15 cellular contexts compared by ENCODE assay signal in genomic region chr5:52776116-52776515, GRCh38. TPM values are rescaled to one million over a fixed set of nuclear protein-coding genes. Genes with fewer than 3 reads are reported as not detected.
DNase-seq lines count a peak whose midpoint lies in the region; ATAC-seq and TF ChIP-seq lines count a peak whose summit lies in the region.
"Had no signal": no experiment of that assay in that cellular context is flagged by ENCODE, and none has a peak within 500 bp of the region (broad histone marks: within the 10 kb centered on the region; RNA-seq: fewer than 3 reads in every experiment).

No MANE protein-coding gene starts in this region.

- H3K27me3 Mint-ChIP-seq in activated T-cell treated with anti-CD3 and anti-CD28 coated beads, Interleukin-2, amount 50 U/mL, for 4 hours (ENCODE audit: low read depth), result no peaks in the 10 kb centered on the region

- peak overlapping the region; percentile 17 for H3K4me3 Mint-ChIP-seq in activated T-cell treated with anti-CD3 and anti-CD28 coated beads, Interleukin-2, amount 50 U/mL, for 4 hours
- H3K4me3 Mint-ChIP-seq: B cell had no signal

- H3K27me3 ChIP-seq in vagina, result no peaks in the 10 kb centered on the region
- H3K27me3 ChIP-seq: SJSA1 had no signal

- H3K4me1 ChIP-seq in mucosa of descending colon (ENCODE audit: low read depth) (no peaks in the 10 kb centered on the region), vagina (no peaks in the 10 kb centered on the region)
- H3K4me1 ChIP-seq: SJSA1 had no signal

- H3K9me3 ChIP-seq in mucosa of descending colon, result no peaks in the 10 kb centered on the region
- H3K9me3 ChIP-seq in vagina, result no peaks in the 10 kb centered on the region
- H3K9me3 ChIP-seq: SJSA1 had no signal

- peak; percentile 13 for DNase-seq in stimulated activated CD4-positive, alpha-beta T cell treated with anti-CD3 and anti-CD28 coated beads, Interleukin-15, amount 100 ng/mL, for 24 hours
- no peak for DNase-seq in stimulated activated CD4-positive, alpha-beta T cell treated with anti-CD3 and anti-CD28 coated beads, Interleukin-4, amount 100 ng/mL, for 1 hour
- peak; percentile 20 for DNase-seq in activated T-cell treated with anti-CD3 and anti-CD28 coated beads, Interleukin-2, amount 50 U/mL, for 4 hours
- DNase-seq in mucosa of descending colon (no peak), vagina (ENCODE audit: extremely low spot score in 2 of 2) (no peak), GM19240 (ENCODE audit: insufficient read length, low spot score) (no peak)
- no peak for DNase-seq in stimulated activated naive CD4-positive, alpha-beta T cell treated with Interleukin-2 at 50 U/mL for 16 hours (lab: John Stamatoyannopoulos, UW)
- DNase-seq: DMS79, GOT3, mammary epithelial cell, NCI-H1048, NCI-H226 had no signal

- H3K4me3 ChIP-seq in mucosa of descending colon (no peak overlapping the region), vagina (no peak overlapping the region)
- H3K4me3 ChIP-seq: SJSA1 had no signal

- ATAC-seq in activated T-cell treated with anti-CD3 and anti-CD28 coated beads, Interleukin-2, amount 50 U/mL, for 4 hours, result peak; percentile 52 to 65
- ATAC-seq in mucosa of descending colon (peak; percentile 66), SK-N-SH treated with all-trans-retinoic acid at 6 μM for 48 hours (no peak)

- no peaks in the 10 kb centered on the region for H3K36me3 ChIP-seq in mucosa of descending colon (ENCODE audit: low read depth)
- H3K36me3 ChIP-seq in vagina, result no peaks in the 10 kb centered on the region
- H3K36me3 ChIP-seq: SJSA1 had no signal

- TF ChIP-seq POLR2A in vagina (IDR thresholded peaks at IDR 0.05), result no peak

- H3K27ac ChIP-seq in vagina, result peak overlapping the region; percentile 12
- H3K27ac ChIP-seq: SJSA1 had no signal

- H3K4me1 Mint-ChIP-seq in activated T-cell treated with anti-CD3 and anti-CD28 coated beads, Interleukin-2, amount 50 U/mL, for 4 hours (ENCODE audit: low read depth), result peaks cover 44% of the 10 kb centered on the region

- H3K36me3 Mint-ChIP-seq in activated T-cell treated with anti-CD3 and anti-CD28 coated beads, Interleukin-2, amount 50 U/mL, for 4 hours (ENCODE audit: insufficient read depth), result no peaks in the 10 kb centered on the region

- no peaks in the 10 kb centered on the region for H3K9me3 Mint-ChIP-seq in activated T-cell treated with anti-CD3 and anti-CD28 coated beads, Interleukin-2, amount 50 U/mL, for 4 hours

- TF ChIP-seq CTCF in mucosa of descending colon (IDR thresholded peaks at IDR 0.05) (no peak), vagina (IDR thresholded peaks at IDR 0.05) (no peak)

- intact Hi-C loops in mucosa of descending colon (cut with DNase I, micrococcal nuclease) (no loop called here), vagina (cut with DNase I) (no loop called here)

TF ChIP-seq in SK-N-SH treated with all-trans-retinoic acid at 6 μM for 48 hours, 23 proteins besides CTCF, POLR2A, EP300 and RAD21:
- TF ChIP-seq, protein P1, sequence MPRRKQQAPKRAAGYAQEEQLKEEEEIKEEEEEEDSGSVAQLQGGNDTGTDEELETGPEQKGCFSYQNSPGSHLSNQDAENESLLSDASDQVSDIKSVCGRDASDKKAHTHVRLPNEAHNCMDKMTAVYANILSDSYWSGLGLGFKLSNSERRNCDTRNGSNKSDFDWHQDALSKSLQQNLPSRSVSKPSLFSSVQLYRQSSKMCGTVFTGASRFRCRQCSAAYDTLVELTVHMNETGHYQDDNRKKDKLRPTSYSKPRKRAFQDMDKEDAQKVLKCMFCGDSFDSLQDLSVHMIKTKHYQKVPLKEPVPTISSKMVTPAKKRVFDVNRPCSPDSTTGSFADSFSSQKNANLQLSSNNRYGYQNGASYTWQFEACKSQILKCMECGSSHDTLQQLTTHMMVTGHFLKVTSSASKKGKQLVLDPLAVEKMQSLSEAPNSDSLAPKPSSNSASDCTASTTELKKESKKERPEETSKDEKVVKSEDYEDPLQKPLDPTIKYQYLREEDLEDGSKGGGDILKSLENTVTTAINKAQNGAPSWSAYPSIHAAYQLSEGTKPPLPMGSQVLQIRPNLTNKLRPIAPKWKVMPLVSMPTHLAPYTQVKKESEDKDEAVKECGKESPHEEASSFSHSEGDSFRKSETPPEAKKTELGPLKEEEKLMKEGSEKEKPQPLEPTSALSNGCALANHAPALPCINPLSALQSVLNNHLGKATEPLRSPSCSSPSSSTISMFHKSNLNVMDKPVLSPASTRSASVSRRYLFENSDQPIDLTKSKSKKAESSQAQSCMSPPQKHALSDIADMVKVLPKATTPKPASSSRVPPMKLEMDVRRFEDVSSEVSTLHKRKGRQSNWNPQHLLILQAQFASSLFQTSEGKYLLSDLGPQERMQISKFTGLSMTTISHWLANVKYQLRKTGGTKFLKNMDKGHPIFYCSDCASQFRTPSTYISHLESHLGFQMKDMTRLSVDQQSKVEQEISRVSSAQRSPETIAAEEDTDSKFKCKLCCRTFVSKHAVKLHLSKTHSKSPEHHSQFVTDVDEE (CRISPR knock-in tag; IDR thresholded peaks at IDR 0.05), result no peak
- TF ChIP-seq TCF4 (CRISPR knock-in tag; IDR thresholded peaks at IDR 0.05; ENCODE audit: borderline replicate concordance), result no peak
- TF ChIP-seq, protein P2, sequence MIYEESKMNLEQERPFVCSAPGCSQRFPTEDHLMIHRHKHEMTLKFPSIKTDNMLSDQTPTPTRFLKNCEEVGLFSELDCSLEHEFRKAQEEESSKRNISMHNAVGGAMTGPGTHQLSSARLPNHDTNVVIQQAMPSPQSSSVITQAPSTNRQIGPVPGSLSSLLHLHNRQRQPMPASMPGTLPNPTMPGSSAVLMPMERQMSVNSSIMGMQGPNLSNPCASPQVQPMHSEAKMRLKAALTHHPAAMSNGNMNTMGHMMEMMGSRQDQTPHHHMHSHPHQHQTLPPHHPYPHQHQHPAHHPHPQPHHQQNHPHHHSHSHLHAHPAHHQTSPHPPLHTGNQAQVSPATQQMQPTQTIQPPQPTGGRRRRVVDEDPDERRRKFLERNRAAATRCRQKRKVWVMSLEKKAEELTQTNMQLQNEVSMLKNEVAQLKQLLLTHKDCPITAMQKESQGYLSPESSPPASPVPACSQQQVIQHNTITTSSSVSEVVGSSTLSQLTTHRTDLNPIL (CRISPR knock-in tag; IDR thresholded peaks at IDR 0.05; ENCODE audit: low read depth), result no peak
- TF ChIP-seq BACH2 (CRISPR knock-in tag; IDR thresholded peaks at IDR 0.05; ENCODE audit: borderline replicate concordance), result no peak
- TF ChIP-seq, protein P3, sequence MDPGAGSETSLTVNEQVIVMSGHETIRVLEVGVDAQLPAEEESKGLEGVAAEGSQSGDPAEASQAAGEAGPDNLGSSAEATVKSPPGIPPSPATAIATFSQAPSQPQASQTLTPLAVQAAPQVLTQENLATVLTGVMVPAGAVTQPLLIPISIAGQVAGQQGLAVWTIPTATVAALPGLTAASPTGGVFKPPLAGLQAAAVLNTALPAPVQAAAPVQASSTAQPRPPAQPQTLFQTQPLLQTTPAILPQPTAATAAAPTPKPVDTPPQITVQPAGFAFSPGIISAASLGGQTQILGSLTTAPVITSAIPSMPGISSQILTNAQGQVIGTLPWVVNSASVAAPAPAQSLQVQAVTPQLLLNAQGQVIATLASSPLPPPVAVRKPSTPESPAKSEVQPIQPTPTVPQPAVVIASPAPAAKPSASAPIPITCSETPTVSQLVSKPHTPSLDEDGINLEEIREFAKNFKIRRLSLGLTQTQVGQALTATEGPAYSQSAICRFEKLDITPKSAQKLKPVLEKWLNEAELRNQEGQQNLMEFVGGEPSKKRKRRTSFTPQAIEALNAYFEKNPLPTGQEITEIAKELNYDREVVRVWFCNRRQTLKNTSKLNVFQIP (CRISPR knock-in tag; IDR thresholded peaks at IDR 0.05; ENCODE audit: borderline replicate concordance, low read depth), result no peak
- TF ChIP-seq ZFP3 (CRISPR knock-in tag; IDR thresholded peaks at IDR 0.05), result no peak
- no peak for TF ChIP-seq ARNTL (CRISPR knock-in tag; IDR thresholded peaks at IDR 0.05; ENCODE audit: borderline replicate concordance, low read depth)
- no peak for TF ChIP-seq TOX (CRISPR knock-in tag; IDR thresholded peaks at IDR 0.05; ENCODE audit: borderline replicate concordance)
- TF ChIP-seq ISL1 (CRISPR knock-in tag; IDR thresholded peaks at IDR 0.05), result no peak
- TF ChIP-seq ZNF8 (CRISPR knock-in tag; IDR thresholded peaks at IDR 0.05), result no peak
- no peak for TF ChIP-seq PPARA (CRISPR knock-in tag; IDR thresholded peaks at IDR 0.05; ENCODE audit: borderline replicate concordance)
- no peak for TF ChIP-seq ZNF70 (CRISPR knock-in tag; IDR thresholded peaks at IDR 0.05)
- TF ChIP-seq, protein P4, sequence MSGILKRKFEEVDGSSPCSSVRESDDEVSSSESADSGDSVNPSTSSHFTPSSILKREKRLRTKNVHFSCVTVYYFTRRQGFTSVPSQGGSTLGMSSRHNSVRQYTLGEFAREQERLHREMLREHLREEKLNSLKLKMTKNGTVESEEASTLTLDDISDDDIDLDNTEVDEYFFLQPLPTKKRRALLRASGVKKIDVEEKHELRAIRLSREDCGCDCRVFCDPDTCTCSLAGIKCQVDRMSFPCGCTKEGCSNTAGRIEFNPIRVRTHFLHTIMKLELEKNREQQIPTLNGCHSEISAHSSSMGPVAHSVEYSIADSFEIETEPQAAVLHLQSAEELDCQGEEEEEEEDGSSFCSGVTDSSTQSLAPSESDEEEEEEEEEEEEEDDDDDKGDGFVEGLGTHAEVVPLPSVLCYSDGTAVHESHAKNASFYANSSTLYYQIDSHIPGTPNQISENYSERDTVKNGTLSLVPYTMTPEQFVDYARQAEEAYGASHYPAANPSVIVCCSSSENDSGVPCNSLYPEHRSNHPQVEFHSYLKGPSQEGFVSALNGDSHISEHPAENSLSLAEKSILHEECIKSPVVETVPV (CRISPR knock-in tag; IDR thresholded peaks at IDR 0.05), result no peak
- no peak for TF ChIP-seq ZFP30 (CRISPR knock-in tag; IDR thresholded peaks at IDR 0.05)
- TF ChIP-seq SNAI2 (CRISPR knock-in tag; IDR thresholded peaks at IDR 0.05), result no peak
- TF ChIP-seq GLIS3 (CRISPR knock-in tag; IDR thresholded peaks at IDR 0.05), result no peak
- TF ChIP-seq ZNF565 (CRISPR knock-in tag; conservative IDR thresholded peaks at IDR 0.05; ENCODE audit: low read depth), result no peak
- TF ChIP-seq RARB (CRISPR knock-in tag; IDR thresholded peaks at IDR 0.05), result no peak
- no peak for TF ChIP-seq OSR1 (CRISPR knock-in tag; IDR thresholded peaks at IDR 0.05)

RNA-seq across cellular contexts. Expression of gene ITGA1, which starts 11.6 kb away (rescaled TPM):
- total RNA-seq in activated T-cell treated with anti-CD3 and anti-CD28 coated beads, Interleukin-2, amount 50 U/mL, for 4 hours, result 1 to 10 TPM; 2.1 to 6.3 (median 4.7) TPM
- total RNA-seq in mucosa of descending colon (100 to 1,000 TPM in 1 of 3 donors, 10 to 100 TPM in 2; 18.7 to 207 (median 42.0) TPM), vagina (42.7 TPM)

RNA-seq across cellular contexts. Expression of gene PELO, which starts 11.6 kb away (rescaled TPM):
- total RNA-seq in activated T-cell treated with anti-CD3 and anti-CD28 coated beads, Interleukin-2, amount 50 U/mL, for 4 hours, result 10 to 100 TPM; 21.2 to 26.5 (median 23.7) TPM
- 10 to 100 TPM; 14.9 to 59.4 (median 17.9) TPM for total RNA-seq in mucosa of descending colon
- 11.8 TPM for total RNA-seq in vagina

Comparison
In these comparisons a context has a peak if more than half of its experiments do, and no peak if none do; other contexts are left out.
1. DNase-seq: peak in stimulated activated CD4-positive, alpha-beta T cell treated with anti-CD3 and anti-CD28 coated beads, Interleukin-15, amount 100 ng/mL, for 24 hours (single experiment) and activated T-cell treated with anti-CD3 and anti-CD28 coated beads, Interleukin-2, amount 50 U/mL, for 4 hours (single experiment); none in stimulated activated CD4-positive, alpha-beta T cell treated with anti-CD3 and anti-CD28 coated beads, Interleukin-4, amount 100 ng/mL, for 1 hour (single experiment), mucosa of descending colon (0 of 3), vagina (0 of 2), GM19240 (single experiment) and stimulated activated naive CD4-positive, alpha-beta T cell treated with Interleukin-2 at 50 U/mL for 16 hours (single experiment).